ENCODE assay signal across 1 cellular context in the genomic region with DNA sequence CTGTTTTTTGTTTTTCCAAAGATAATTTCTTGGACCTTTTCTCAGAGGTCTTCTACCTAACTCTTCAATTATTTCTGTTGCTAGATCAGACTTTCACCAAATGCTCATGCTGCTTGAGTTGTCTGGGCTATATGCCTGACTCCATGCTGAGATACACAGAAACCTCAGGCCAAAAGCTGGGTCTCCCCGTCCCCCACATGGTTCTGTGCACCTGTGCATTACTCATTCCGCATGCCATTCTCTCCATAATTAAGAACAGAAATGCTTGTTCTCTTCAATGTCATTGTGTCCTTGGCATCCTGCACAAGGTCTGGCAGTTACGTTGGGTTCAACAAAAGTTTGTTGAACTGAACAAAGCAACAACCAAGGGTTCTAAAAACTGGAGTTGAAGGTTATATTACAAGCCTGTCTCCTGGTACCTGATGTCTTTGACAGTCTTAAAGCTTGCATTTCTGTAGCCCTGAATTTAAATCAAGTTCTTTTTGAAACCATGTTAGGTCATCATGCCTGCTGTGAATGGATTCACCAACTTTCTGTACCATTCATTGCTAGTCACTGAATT.
A peak's percentile ranks its signal among the peaks of the same experiment; 100 is the strongest.
TF ChIP-seq lines count a peak whose summit lies in the region.

No MANE protein-coding gene starts in this region.

TF ChIP-seq in HepG2, 621 proteins besides CTCF, POLR2A, EP300 and RAD21:
- TF ChIP-seq, protein P1, sequence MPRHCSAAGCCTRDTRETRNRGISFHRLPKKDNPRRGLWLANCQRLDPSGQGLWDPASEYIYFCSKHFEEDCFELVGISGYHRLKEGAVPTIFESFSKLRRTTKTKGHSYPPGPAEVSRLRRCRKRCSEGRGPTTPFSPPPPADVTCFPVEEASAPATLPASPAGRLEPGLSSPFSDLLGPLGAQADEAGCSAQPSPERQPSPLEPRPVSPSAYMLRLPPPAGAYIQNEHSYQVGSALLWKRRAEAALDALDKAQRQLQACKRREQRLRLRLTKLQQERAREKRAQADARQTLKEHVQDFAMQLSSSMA (CRISPR knock-in tag; IDR thresholded peaks at IDR 0.05) = no peak
- TF ChIP-seq RBM22 (optimal IDR thresholded peaks at IDR 0.05; ENCODE audit: low read length) (peak; percentile 94), ESRRA (CRISPR knock-in tag; IDR thresholded peaks at IDR 0.05; ENCODE audit: low read depth) (0 out of 2 replicates have a peak, but pooled peaks have one; percentile 32)
